Comparison of ENCODE assay signal across 8 cellular contexts in genomic region chr12:104057771-104058197, GRCh38.
DNase-seq lines count a peak whose midpoint lies in the region; ATAC-seq, FAIRE-seq and TF ChIP-seq lines count a peak whose summit lies in the region.

No MANE protein-coding gene starts in this region.

- no peaks in the 10 kb centered on the region for H3K27me3 ChIP-seq in effector memory CD4-positive, alpha-beta T cell (replicated peaks; ENCODE audit: control insufficient read depth, insufficient read depth, low read length, poor library complexity, severe bottlenecking)

- no peaks in the 10 kb centered on the region for H3K4me1 ChIP-seq in effector memory CD4-positive, alpha-beta T cell (ENCODE audit: control insufficient read depth, insufficient read depth, low read length, poor library complexity, severe bottlenecking)

- TF ChIP-seq CTCF in AG09319 (IDR thresholded peaks at IDR 0.05; ENCODE audit: low read depth, low read length) = peak; percentile 42
- peak; percentile 51; the same call in 1 of the 2 replicates for TF ChIP-seq CTCF in GM12874 (IDR thresholded peaks at IDR 0.05; ENCODE audit: insufficient read depth, low read depth, low read length)

- no peak for FAIRE-seq in RCC 7860 (lab: Jason Lieb, UNC)

- ATAC-seq in HG02571 (IDR thresholded peaks at IDR 0.05; ENCODE audit: unreplicated experiment) = no peak

- H3K27ac ChIP-seq in effector memory CD4-positive, alpha-beta T cell (ENCODE audit: insufficient read depth, low read length, poor library complexity, severe bottlenecking) = no peak overlapping the region

- H3K9me3 ChIP-seq in effector memory CD4-positive, alpha-beta T cell (ENCODE audit: control insufficient read depth, low read length) = no peaks in the 10 kb centered on the region

- H3K4me3 ChIP-seq in effector memory CD4-positive, alpha-beta T cell (ENCODE audit: insufficient read depth, low read depth, low read length, poor library complexity, severe bottlenecking) = no peak overlapping the region

- H3K36me3 ChIP-seq in effector memory CD4-positive, alpha-beta T cell (ENCODE audit: control insufficient read depth, insufficient read depth, low read length) = no peaks in the 10 kb centered on the region

- no peak for DNase-seq in AG09319 (ENCODE audit: extremely low read depth, low read depth)
- DNase-seq in RKO (ENCODE audit: low spot score) = peak; percentile 46
- DNase-seq in germinal center (ENCODE audit: low spot score) = peak; percentile 32
- no peak for DNase-seq in NCI-H774 (lab: John Stamatoyannopoulos, UW)
- DNase-seq in effector memory CD4-positive, alpha-beta T cell = no peak
- no peak for DNase-seq in RCC 7860 (ENCODE audit: low spot score)

Comparison
In these comparisons a context has a peak if more than half of its experiments do, and no peak if none do; other contexts are left out.
1. DNase-seq: peak in RKO (single experiment) and germinal center (single experiment); none in AG09319 (single experiment), NCI-H774 (single experiment), effector memory CD4-positive, alpha-beta T cell (0 of 3) and RCC 7860 (single experiment).